Comparison of ENCODE assay signal across 18 cellular contexts in genomic region chr10:99519690-99520039, GRCh38. TPM values are rescaled to one million over a fixed set of nuclear protein-coding genes. Genes with fewer than 3 reads are reported as not detected.
DNase-seq lines count a peak whose midpoint lies in the region; ATAC-seq and TF ChIP-seq lines count a peak whose summit lies in the region.
"Had no signal": no experiment of that assay in that cellular context is flagged by ENCODE, and none has a peak within 500 bp of the region (broad histone marks: within the 10 kb centered on the region; RNA-seq: fewer than 3 reads in every experiment).

No MANE protein-coding gene starts in this region.

- no peaks in the 10 kb centered on the region for H3K79me2 ChIP-seq in H9 (ENCODE audit: insufficient read depth, low read length)

- peaks cover 5% of the 10 kb centered on the region for H3K23me2 ChIP-seq in H9 (ENCODE audit: insufficient read length, low read depth, low read length, poor library complexity, severe bottlenecking)

- H2BK20ac ChIP-seq in H9 (ENCODE audit: low read depth, low read length, poor library complexity, severe bottlenecking) = no peak overlapping the region

- H4K91ac ChIP-seq in H9 (ENCODE audit: insufficient read length, low read depth, low read length) = no peak overlapping the region
- peak overlapping the region; percentile 50 for H4K91ac ChIP-seq in mesenchymal stem cell (ENCODE audit: low read length)

- H4K5ac ChIP-seq in H9 (ENCODE audit: insufficient read length, low read depth, low read length) = no peak overlapping the region

- H3K23ac ChIP-seq in H9 (ENCODE audit: insufficient read length, low read depth, low read length) (no peak overlapping the region), mesenchymal stem cell (ENCODE audit: low read length in 2 of 2) (no peak overlapping the region)

- H3K36me3 ChIP-seq in mesenchymal stem cell (ENCODE audit: control insufficient read depth in 1 of 2, insufficient read depth in 2 of 2, low read depth in 1 of 2, low read length in 2 of 2) = no peaks in the 10 kb centered on the region
- no peaks in the 10 kb centered on the region for H3K36me3 ChIP-seq in rectal smooth muscle tissue (ENCODE audit: control insufficient read depth, insufficient read depth, low read length)
- H3K36me3 ChIP-seq: BLaER1 treated with 17β-estradiol and CSF1 and Interleukin-3, amounts not matched to agents 10 nM and 100 nM had no signal

- H3K4me3 Mint-ChIP-seq in H9 (peak overlapping the region in 1 of 2 experiments; percentile 71; a peak in 3 of 5 replicates), WTC11 (peak overlapping the region; percentile 57)
- H3K4me3 Mint-ChIP-seq: CD8-positive, alpha-beta memory T cell had no signal

- CTCF ChIA-PET in WTC11 (lab: Charles Lee) = interaction anchor here (0.7 kb wide), 1 partner anchor 19 kb away, joined by 3 read pairs; no protein-coding TSS in a partner anchor
- CTCF ChIA-PET in RWPE1 (lab: Yijun Ruan, JAX) = no interaction called here

- H3K4me1 Mint-ChIP-seq in H9 (peaks cover 34 to 44% of the 10 kb centered on the region in 2 experiments), WTC11 (peaks cover 43% of the 10 kb centered on the region)

- H3K56ac ChIP-seq in H9 (ENCODE audit: insufficient read length, low read depth, low read length) = no peak overlapping the region

- DNase-seq in H9 = no peak
- DNase-seq in WTC11 (ENCODE audit: low spot score) = no peak
- DNase-seq in mesenchymal stem cell = no peak
- DNase-seq in RWPE1 (ENCODE audit: low spot score) = no peak
- no peak for DNase-seq in NCI-H1930 (lab: John Stamatoyannopoulos, UW)
- DNase-seq: CD8-positive, alpha-beta memory T cell; DND-41; NCI-H1105 treated with DMSO at 0.1 percent for 48 hours; NCI-H187 treated with DMSO at 0.1 percent for 48 hours; NCI-H2171 treated with DMSO at 0.1 percent for 48 hours; NCI-H510A; SHP77 had no signal

- no peak overlapping the region; a peak in 1 of 7 replicates for H3K27ac Mint-ChIP-seq in H9
- no peak overlapping the region for H3K27ac Mint-ChIP-seq in WTC11
- H3K27ac Mint-ChIP-seq: CD8-positive, alpha-beta memory T cell had no signal

- H3K4me3 ChIP-seq in mesenchymal stem cell (ENCODE audit: insufficient read depth in 1 of 2, low read depth in 1 of 2, low read length in 2 of 2) (no peak overlapping the region), rectal smooth muscle tissue (ENCODE audit: low read length) (peak overlapping the region; percentile 49)
- H3K4me3 ChIP-seq: A549; BLaER1 treated with 17β-estradiol and CSF1 and Interleukin-3, amounts not matched to agents 10 nM and 100 nM had no signal

- H3K4me1 ChIP-seq in H9 (ENCODE audit: insufficient read depth, low read length) (no peaks in the 10 kb centered on the region), mesenchymal stem cell (ENCODE audit: control insufficient read depth, insufficient read depth, low read depth, low read length) (peaks cover 18% of the 10 kb centered on the region), rectal smooth muscle tissue (ENCODE audit: control insufficient read depth, insufficient read depth, low read length) (peaks cover 21% of the 10 kb centered on the region)
- H3K4me1 ChIP-seq: A549; BLaER1 treated with 17β-estradiol and CSF1 and Interleukin-3, amounts not matched to agents 10 nM and 100 nM had no signal

- no peak overlapping the region for H3T11ph ChIP-seq in H9 (ENCODE audit: low read length)

- no CpG with 5 or more reads among the region's 7 CpGs for WGBS in H9 (ENCODE audit: extremely low coverage, insufficient read length, low lambda C conversion rate)
- WGBS in mesenchymal stem cell = 15% methylated on average over 7 of the region's 7 CpGs

- POLR2A ChIA-PET in WTC11 (lab: Charles Lee) = no interaction called here
- POLR2A ChIA-PET in RWPE1 (lab: Yijun Ruan, JAX; ENCODE audit: low non-redundant PET) = no interaction called here

- H3K9me3 ChIP-seq in H9 (ENCODE audit: control insufficient read depth, low read depth, low read length) = no peaks in the 10 kb centered on the region
- no peaks in the 10 kb centered on the region for H3K9me3 ChIP-seq in mesenchymal stem cell (ENCODE audit: control insufficient read depth, low read length)
- H3K9me3 ChIP-seq: A549 had no signal

- H3K79me1 ChIP-seq in H9 (ENCODE audit: insufficient read depth, low read depth, low read length, poor library complexity, severe bottlenecking) (no peaks in the 10 kb centered on the region), mesenchymal stem cell (replicated peaks; ENCODE audit: low read length, poor library complexity, severe bottlenecking) (no peaks in the 10 kb centered on the region)

- no peak for ATAC-seq in WTC11
- ATAC-seq in GM18868 (IDR thresholded peaks at IDR 0.05; ENCODE audit: unreplicated experiment) = no peak
- no peak for ATAC-seq in HG03439 (IDR thresholded peaks at IDR 0.05; ENCODE audit: unreplicated experiment)
- ATAC-seq: A549 had no signal

- no peak overlapping the region for H2AFZ ChIP-seq in H9 (ENCODE audit: low read length)
- no peak overlapping the region for H2AFZ ChIP-seq in mesenchymal stem cell (ENCODE audit: low read depth, low read length)

- H3K14ac ChIP-seq in H9 (ENCODE audit: insufficient read depth, low read length) (no peak overlapping the region), mesenchymal stem cell (ENCODE audit: low read length in 2 of 2) (no peak overlapping the region)

- H3K36me3 Mint-ChIP-seq in H9 (ENCODE audit: insufficient read depth in 1 of 3, low read depth in 3 of 3) = no peaks in the 10 kb centered on the region
- no peaks in the 10 kb centered on the region for H3K36me3 Mint-ChIP-seq in WTC11

- H4K20me1 ChIP-seq in H9 (ENCODE audit: control insufficient read depth, insufficient read depth, insufficient read length) = no peaks in the 10 kb centered on the region
- H4K20me1 ChIP-seq: BLaER1 treated with 17β-estradiol and CSF1 and Interleukin-3, amounts not matched to agents 10 nM and 100 nM had no signal

- H2BK5ac ChIP-seq in H9 (ENCODE audit: insufficient read length, low read length) = no peak overlapping the region
- H2BK5ac ChIP-seq in mesenchymal stem cell (ENCODE audit: low read depth, low read length, poor library complexity, severe bottlenecking) = no peak overlapping the region

- no peak overlapping the region for H3K4ac ChIP-seq in H9 (ENCODE audit: low read depth, low read length)
- H3K4ac ChIP-seq in mesenchymal stem cell (ENCODE audit: low read depth in 1 of 2, low read length in 2 of 2) = peak overlapping the region in 1 of 2 experiments; percentile 28

- H3K4me2 ChIP-seq in H9 (ENCODE audit: insufficient read depth, insufficient read length, low read length) = peak overlapping the region; percentile 28
- H3K4me2 ChIP-seq in mesenchymal stem cell (ENCODE audit: low read length, poor library complexity, severe bottlenecking) = no peak overlapping the region
- H3K4me2 ChIP-seq: A549; BLaER1 treated with 17β-estradiol and CSF1 and Interleukin-3, amounts not matched to agents 10 nM and 100 nM had no signal

- no peak overlapping the region for H4K8ac ChIP-seq in H9 (replicated peaks; ENCODE audit: insufficient read length, low read depth, low read length)
- peak overlapping the region; percentile 41 for H4K8ac ChIP-seq in mesenchymal stem cell (ENCODE audit: low read length)

- H2BK120ac ChIP-seq in H9 (ENCODE audit: low read depth, low read length, poor library complexity, severe bottlenecking) (no peak overlapping the region), mesenchymal stem cell (ENCODE audit: low read depth, low read length) (peak overlapping the region; percentile 73)

- H2AK5ac ChIP-seq in H9 (ENCODE audit: insufficient read length, low read length) (no peak overlapping the region), mesenchymal stem cell (ENCODE audit: low read length, severe bottlenecking) (no peak overlapping the region)

- H3K27me3 ChIP-seq in H9 (ENCODE audit: insufficient read depth, low read length) (peaks cover 67% of the 10 kb centered on the region), mesenchymal stem cell (ENCODE audit: control insufficient read depth in 1 of 2, insufficient read depth in 1 of 2, low read length in 2 of 2) (peaks cover 77 to 86% of the 10 kb centered on the region in 2 experiments), rectal smooth muscle tissue (ENCODE audit: control insufficient read depth, insufficient read depth, low read length) (peaks cover 12% of the 10 kb centered on the region)

- H3K9me3 Mint-ChIP-seq in H9 (peaks cover 2 to 3% of the 10 kb centered on the region in 2 experiments; a peak in 1 of 5 replicates), WTC11 (no peaks in the 10 kb centered on the region)
- H3K9me3 Mint-ChIP-seq: CD8-positive, alpha-beta memory T cell had no signal

- no peak overlapping the region for H2BK15ac ChIP-seq in H9 (ENCODE audit: low read depth, low read length)
- no peak overlapping the region for H2BK15ac ChIP-seq in mesenchymal stem cell (ENCODE audit: low read depth, poor library complexity, severe bottlenecking)

- H3K18ac ChIP-seq in H9 (ENCODE audit: insufficient read length, low read depth, low read length) = no peak overlapping the region
- peak overlapping the region in 1 of 2 experiments; percentile 21 for H3K18ac ChIP-seq in mesenchymal stem cell (ENCODE audit: low read depth in 1 of 2, low read length in 2 of 2)

- no peak for TF ChIP-seq CTCF in H9 (conservative IDR thresholded peaks at IDR 0.05)
- TF ChIP-seq CTCF in WTC11 (IDR thresholded peaks at IDR 0.05) = no peak
- no peak for TF ChIP-seq CTCF in RWPE1 (conservative IDR thresholded peaks at IDR 0.05; ENCODE audit: low read depth)

- H3K27me3 Mint-ChIP-seq in H9 (ENCODE audit: low read depth) (peaks cover 99% of the 10 kb centered on the region), WTC11 (ENCODE audit: low read depth) (peaks cover 99% of the 10 kb centered on the region)

- H3K9ac ChIP-seq in H9 (ENCODE audit: extremely low read depth, insufficient read length, low read length) = no peak overlapping the region
- H3K9ac ChIP-seq in mesenchymal stem cell (ENCODE audit: low read length) = no peak overlapping the region
- H3K9ac ChIP-seq in rectal smooth muscle tissue (ENCODE audit: low read length) = no peak overlapping the region
- H3K9ac ChIP-seq: BLaER1 treated with 17β-estradiol and CSF1 and Interleukin-3, amounts not matched to agents 10 nM and 100 nM had no signal

- H2BK12ac ChIP-seq in H9 (ENCODE audit: insufficient read length, low read depth, low read length) (no peak overlapping the region), mesenchymal stem cell (ENCODE audit: low read length in 2 of 2) (peak overlapping the region; percentile 39 to 66)

- no peak overlapping the region for H3K27ac ChIP-seq in H9 (ENCODE audit: insufficient read length, low read depth, low read length)
- H3K27ac ChIP-seq in mesenchymal stem cell (ENCODE audit: low read length, poor library complexity, severe bottlenecking) = no peak overlapping the region
- peak overlapping the region; percentile 85 for H3K27ac ChIP-seq in rectal smooth muscle tissue (ENCODE audit: low read depth, low read length)
- H3K27ac ChIP-seq in RWPE1 = no peak overlapping the region
- H3K27ac ChIP-seq: A549; BLaER1 treated with 17β-estradiol and CSF1 and Interleukin-3, amounts not matched to agents 10 nM and 100 nM had no signal

RNA-seq across cellular contexts. Expression of gene NKX2-3, which starts 13.1 kb away (rescaled TPM):
- not detected in 2 replicates for total RNA-seq in H9 (2021)
- total RNA-seq in WTC11 (2021) = not detected in 3 replicates
- polyA plus RNA-seq in mesenchymal stem cell (2013, experiment 1 of 2) = 59.0 TPM
- 58.4 TPM for polyA plus RNA-seq in mesenchymal stem cell (2013, experiment 2 of 2)
- total RNA-seq: CD8-positive, alpha-beta memory T cell; HT1080 had no signal
- polyA plus RNA-seq: A549; CD8-positive, alpha-beta memory T cell had no signal
